In genomic region chr19:4700573-4700970, GRCh38 we compare ENCODE assay signal across 2 cellular contexts.
TF ChIP-seq lines count a peak whose summit lies in the region.

No MANE protein-coding gene starts in this region.

TF ChIP-seq in GM23338, 12 proteins besides CTCF, POLR2A, EP300 and RAD21:
- TF ChIP-seq ZNF114 (CRISPR knock-in tag; IDR thresholded peaks at IDR 0.05) (no peak), POLR2AphosphoS5 (IDR thresholded peaks at IDR 0.05; ENCODE audit: low read depth) (no peak), EZH2phosphoT487 (IDR thresholded peaks at IDR 0.05; ENCODE audit: unreplicated experiment) (no peak), ZNF331 (CRISPR knock-in tag; IDR thresholded peaks at IDR 0.05; ENCODE audit: low read depth) (no peak), ZNF462 (CRISPR knock-in tag; IDR thresholded peaks at IDR 0.05) (no peak), EZH2 (IDR thresholded peaks at IDR 0.05; ENCODE audit: low read depth, unreplicated experiment) (no peak), STAT1 (IDR thresholded peaks at IDR 0.05; ENCODE audit: unreplicated experiment) (no peak), NANOG (IDR thresholded peaks at IDR 0.05; ENCODE audit: borderline replicate concordance) (no peak), CREB1 (CRISPR knock-in tag; IDR thresholded peaks at IDR 0.05; ENCODE audit: low read depth) (no peak), REST (IDR thresholded peaks at IDR 0.05; ENCODE audit: unreplicated experiment) (no peak), ETS1 (IDR thresholded peaks at IDR 0.05) (no peak)

TF ChIP-seq in H1, 55 proteins besides CTCF, POLR2A, EP300 and RAD21:
- TF ChIP-seq SIN3A (conservative IDR thresholded peaks at IDR 0.05 in 1 of 2, IDR thresholded peaks at IDR 0.05 in 1 of 2; ENCODE audit: low read depth in 1 of 2, low read length in 2 of 2) (0 out of 4 replicates have a peak, but pooled peaks of 1 of the 2 experiments have one; percentile 39), TBP (IDR thresholded peaks at IDR 0.05; ENCODE audit: low read depth, low read length) (no peak)
